Comparison of ENCODE assay signal across 9 cellular contexts in genomic region chr19:58060231-58060630, GRCh38. TPM values are rescaled to one million over a fixed set of nuclear protein-coding genes. Genes with fewer than 3 reads are reported as not detected.
DNase-seq lines count a peak whose midpoint lies in the region; ATAC-seq and TF ChIP-seq lines count a peak whose summit lies in the region.
"Had no signal": no experiment of that assay in that cellular context is flagged by ENCODE, and none has a peak within 500 bp of the region (broad histone marks: within the 10 kb centered on the region; RNA-seq: fewer than 3 reads in every experiment).

No MANE protein-coding gene starts in this region.

- 94% methylated on average over 23 of the region's 24 CpGs for WGBS in hepatocyte (ENCODE audit: low lambda C conversion rate, missing lambda C conversion rate)
- WGBS in psoas muscle, 3 donors = 76 to 90% (median 84%) methylated on average over 23 to 24 of the region's 24 CpGs

- no peaks in the 10 kb centered on the region for H3K27me3 ChIP-seq in ACC112 (ENCODE audit: insufficient read depth, low read length)
- H3K27me3 ChIP-seq in NT2/D1 (ENCODE audit: insufficient read depth, insufficient read length) = no peaks in the 10 kb centered on the region
- H3K27me3 ChIP-seq in hepatocyte = no peaks in the 10 kb centered on the region
- peaks cover 0 to 2% (median 0%) of the 10 kb centered on the region in 3 donors for H3K27me3 ChIP-seq in psoas muscle (ENCODE audit: insufficient read depth in 3 of 3, low read length in 2 of 3)

- no peaks in the 10 kb centered on the region for H3K9me2 ChIP-seq in hepatocyte (replicated peaks; ENCODE audit: insufficient read depth)

- no peaks in the 10 kb centered on the region for H3K36me3 ChIP-seq in ACC112 (ENCODE audit: insufficient read depth, low read length)
- H3K36me3 ChIP-seq in NT2/D1 (ENCODE audit: insufficient read depth, insufficient read length, low read length) = peaks cover 40% of the 10 kb centered on the region
- H3K36me3 ChIP-seq in hepatocyte (replicated peaks; ENCODE audit: insufficient read depth, low read depth) = no peaks in the 10 kb centered on the region
- H3K36me3 ChIP-seq in psoas muscle (ENCODE audit: insufficient read depth in 1 of 2, low read depth in 1 of 2) = peaks cover 4 to 24% of the 10 kb centered on the region in 2 donors

- H3K4me3 ChIP-seq in ACC112 (ENCODE audit: low read depth, low read length) (peak overlapping the region; percentile 77; the same call in 1 of the 2 replicates), NT2/D1 (ENCODE audit: insufficient read length, low read depth) (peak overlapping the region; percentile 71), hepatocyte (no peak overlapping the region), psoas muscle (peak overlapping the region; percentile 82)

- peak overlapping the region; percentile 88 for H3K9ac ChIP-seq in NT2/D1 (ENCODE audit: insufficient read length, low read depth)

- no peak for TF ChIP-seq CTCF in hepatocyte (IDR thresholded peaks at IDR 0.05; ENCODE audit: poor library complexity)
- TF ChIP-seq CTCF in psoas muscle (IDR thresholded peaks at IDR 0.05) = no peak

- no peak for ATAC-seq in psoas muscle

- no peak overlapping the region for H3K27ac ChIP-seq in ACC112 (ENCODE audit: low read depth, low read length)
- no peak overlapping the region for H3K27ac ChIP-seq in hepatocyte
- no peak overlapping the region for H3K27ac ChIP-seq in psoas muscle

- DNase-seq in NT2/D1 (ENCODE audit: low read depth, low spot score) = no peak
- DNase-seq in hepatocyte (ENCODE audit: low spot score) = no peak
- no peak for DNase-seq in psoas muscle
- no peak for DNase-seq in NCI-H1092 (lab: John Stamatoyannopoulos, UW)
- no peak for DNase-seq in C1 segment of cervical spinal cord (lab: John Stamatoyannopoulos, UW)
- no peak for DNase-seq in dedifferentiated amniotic fluid mesenchymal stem cell (ENCODE audit: extremely low spot score)
- no peak for DNase-seq in DMS 273 treated with DMSO at 0.1 percent for 48 hours (lab: John Stamatoyannopoulos, UW)
- DNase-seq: OCI-M1 had no signal

- H3K9me3 ChIP-seq in NT2/D1 (ENCODE audit: insufficient read depth, low read length) = peaks cover 36% of the 10 kb centered on the region
- peaks cover 18% of the 10 kb centered on the region for H3K9me3 ChIP-seq in hepatocyte (ENCODE audit: low read depth)
- peaks cover 41% of the 10 kb centered on the region for H3K9me3 ChIP-seq in psoas muscle

- H3K4me1 ChIP-seq in ACC112 (ENCODE audit: control insufficient read depth, insufficient read depth, low read length, unreplicated experiment) = no peaks in the 10 kb centered on the region
- peaks cover 5% of the 10 kb centered on the region for H3K4me1 ChIP-seq in NT2/D1 (ENCODE audit: insufficient read depth, insufficient read length)
- H3K4me1 ChIP-seq in hepatocyte (ENCODE audit: insufficient read depth) = peaks cover 11% of the 10 kb centered on the region
- H3K4me1 ChIP-seq in psoas muscle = no peaks in the 10 kb centered on the region

- peak overlapping the region; percentile 97 for H3K4me2 ChIP-seq in hepatocyte

- H2AFZ ChIP-seq in ACC112 (ENCODE audit: low read length, unreplicated experiment) (no peak overlapping the region), hepatocyte (no peak overlapping the region)

- H4K20me1 ChIP-seq in hepatocyte (ENCODE audit: insufficient read depth, poor library complexity, severe bottlenecking) = no peaks in the 10 kb centered on the region

- H3K79me2 ChIP-seq in ACC112 (ENCODE audit: control insufficient read depth, insufficient read depth, low read length, unreplicated experiment) (no peaks in the 10 kb centered on the region), hepatocyte (no peaks in the 10 kb centered on the region)

- intact Hi-C loops in psoas muscle (cut with DNase I) = loop anchor here in 1 of 2 donors (2.0 kb wide), 1 partner anchor 39 kb away; the partner anchor contains the start of gene ZSCAN18

RNA-seq across cellular contexts. Expression of gene ZNF135, which starts 1.1 kb away (rescaled TPM):
- total RNA-seq in hepatocyte (5.8 and 7.4 TPM in 2 replicates), psoas muscle (1 to 10 TPM in 3 of 4 donors, under 1 TPM in 1; 0.87 to 1.7 (median 1.4) TPM)
- polyA plus RNA-seq in hepatocyte (4.3 and 5.0 TPM in 2 replicates), psoas muscle (1 to 10 TPM in 1 of 3 donors, under 1 TPM in 2; 0.89 to 1.3 (median 0.90) TPM)

RNA-seq across cellular contexts. Expression of gene ZSCAN1, which starts 26.4 kb away (rescaled TPM):
- 0.33 and 1.2 TPM in 2 replicates for total RNA-seq in hepatocyte
- polyA plus RNA-seq in hepatocyte = 1.1 and 3.8 TPM in 2 replicates
- not detected for total RNA-seq in psoas muscle
- polyA plus RNA-seq in psoas muscle = not detected

RNA-seq across cellular contexts. Expression of gene ZSCAN18, which starts 37.8 kb away (rescaled TPM):
- total RNA-seq in hepatocyte (30.4 and 49.8 TPM in 2 replicates), psoas muscle (10 to 100 TPM; 13.1 to 36.8 (median 16.3) TPM)
- polyA plus RNA-seq in hepatocyte (51.8 and 59.1 TPM in 2 replicates), psoas muscle (10 to 100 TPM in 2 of 3 donors, 1 to 10 TPM in 1; 9.5 to 14.0 (median 13.8) TPM)

RNA-seq across cellular contexts. Expression of gene ZNF606, which starts 57.6 kb away (rescaled TPM):
- total RNA-seq in hepatocyte (18.0 and 19.7 TPM in 2 replicates), psoas muscle (1 to 10 TPM; 3.7 to 7.0 (median 4.3) TPM)
- polyA plus RNA-seq in hepatocyte (17.6 and 26.0 TPM in 2 replicates), psoas muscle (1 to 10 TPM; 2.0 to 6.9 (median 2.8) TPM)
